In the genomic region with DNA sequence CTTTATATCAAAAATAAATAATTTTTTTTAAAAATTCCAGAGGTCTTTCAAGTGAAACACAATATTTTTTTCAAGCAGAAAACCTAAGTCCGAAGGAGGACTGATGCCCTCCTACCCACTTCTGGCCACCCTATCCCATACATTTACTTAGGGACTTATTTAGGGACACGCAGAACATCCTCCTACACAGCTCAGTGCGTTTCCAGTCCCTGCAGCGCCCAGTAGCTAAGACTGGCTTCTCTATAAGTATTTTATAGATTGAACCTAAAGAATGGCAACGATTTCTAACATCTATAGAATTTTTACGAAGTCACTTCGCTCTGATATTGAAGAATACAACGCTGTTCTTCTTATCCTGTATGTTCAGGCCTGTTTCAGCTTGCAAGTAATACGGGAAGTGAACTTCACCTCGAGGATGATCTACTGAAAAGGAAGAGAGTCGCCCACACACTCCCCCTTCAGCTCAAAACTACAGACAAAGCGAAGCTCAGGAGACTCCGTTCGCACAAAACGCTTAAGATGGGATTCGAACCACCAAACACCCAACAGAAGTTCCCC, we compare ENCODE assay signal across 8 cellular contexts. TPM values are rescaled to one million over a fixed set of nuclear protein-coding genes. Genes with fewer than 3 reads are reported as not detected.
A peak's percentile ranks its signal among the peaks of the same experiment; 100 is the strongest.
DNase-seq lines count a peak whose midpoint lies in the region; ATAC-seq, FAIRE-seq and TF ChIP-seq lines count a peak whose summit lies in the region.

No MANE protein-coding gene starts in this region.

- peaks cover 21% of the 10 kb centered on the region for H3K4me1 ChIP-seq in OCI-LY7 (ENCODE audit: insufficient read depth, low read length, poor library complexity, severe bottlenecking)
- H3K4me1 ChIP-seq in endothelial cell of umbilical vein (ENCODE audit: control insufficient read depth, extremely low read depth, insufficient read depth, low read length), result peaks cover 12% of the 10 kb centered on the region
- H3K4me1 ChIP-seq in parathyroid adenoma, result no peaks in the 10 kb centered on the region

- peak overlapping the region; percentile 71; the same call in 1 of the 2 replicates for H2AFZ ChIP-seq in OCI-LY7 (ENCODE audit: low read length)
- H2AFZ ChIP-seq in endothelial cell of umbilical vein (ENCODE audit: low read depth, low read length), result peak overlapping the region; percentile 90
- peak overlapping the region; percentile 90 for H2AFZ ChIP-seq in parathyroid adenoma

- H3K27ac ChIP-seq in OCI-LY7 (ENCODE audit: low read depth, low read length, poor library complexity, severe bottlenecking), result peak overlapping the region; percentile 83
- peak overlapping the region; percentile 51 for H3K27ac ChIP-seq in endothelial cell of umbilical vein (ENCODE audit: insufficient read depth, low read depth, low read length)
- no peak overlapping the region for H3K27ac ChIP-seq in parathyroid adenoma

- H3K79me2 ChIP-seq in OCI-LY7 (ENCODE audit: insufficient read depth, low read depth, low read length), result peaks cover 59% of the 10 kb centered on the region
- peaks cover 13% of the 10 kb centered on the region for H3K79me2 ChIP-seq in endothelial cell of umbilical vein (ENCODE audit: control insufficient read depth, insufficient read depth, low read length)
- H3K79me2 ChIP-seq in parathyroid adenoma, result no peaks in the 10 kb centered on the region

- intact Hi-C loops in OCI-LY7 (cut with micrococcal nuclease; ENCODE audit: unreplicated experiment), result loop anchor here (2.0 to 10.0 kb wide), 2 partner anchors 82 to 524 kb away; a partner anchor contains a TSS
- intact Hi-C loops in endothelial cell of umbilical vein (cut with micrococcal nuclease), result loop anchor here (10.0 kb wide), 1 partner anchor 884 kb away; no protein-coding TSS in a partner anchor

- no peak for TF ChIP-seq POLR2A in endothelial cell of umbilical vein (IDR thresholded peaks at IDR 0.05; ENCODE audit: low read depth, low read length)

- dilution Hi-C loops in endothelial cell of umbilical vein (cut with MboI; ENCODE audit: extremely low pct_ligation_motif_present, low sequenced_read_pairs), result no loop called here

- H3K36me3 ChIP-seq in GM06990 (ENCODE audit: control insufficient read depth, insufficient read depth, low read length) (peaks cover 1% of the 10 kb centered on the region; the same call in 1 of the 2 replicates), OCI-LY7 (ENCODE audit: insufficient read depth, low read length) (peaks cover 46% of the 10 kb centered on the region), endothelial cell of umbilical vein (ENCODE audit: control insufficient read depth in 2 of 2, extremely low read depth in 1 of 2, insufficient read depth in 2 of 2, low read length in 2 of 2) (peaks cover 4 to 8% of the 10 kb centered on the region in 2 experiments), parathyroid adenoma (ENCODE audit: control insufficient read depth, insufficient read depth, low read length) (no peaks in the 10 kb centered on the region)

- no peak for TF ChIP-seq CTCF in GM06990 (IDR thresholded peaks at IDR 0.05; ENCODE audit: insufficient read depth, low read length, poor library complexity, severe bottlenecking)
- no peak; the same call in 1 of the 2 replicates for TF ChIP-seq CTCF in OCI-LY7 (conservative IDR thresholded peaks at IDR 0.05; ENCODE audit: low read length)
- TF ChIP-seq CTCF in endothelial cell of umbilical vein (IDR thresholded peaks at IDR 0.05; ENCODE audit: extremely low read depth in 1 of 2, insufficient read depth in 1 of 2, low read depth in 1 of 2, low read length in 2 of 2), result no peak
- TF ChIP-seq CTCF in parathyroid adenoma (IDR thresholded peaks at IDR 0.05), result no peak

- H3K9ac ChIP-seq in endothelial cell of umbilical vein (replicated peaks; ENCODE audit: extremely low read depth, insufficient read depth, low read length) (peak overlapping the region; percentile 80), parathyroid adenoma (no peak overlapping the region)

- POLR2A ChIA-PET in OCI-LY7 (lab: Charles Lee), result interaction anchor here (0.7 to 1.1 kb wide), 3 partner anchors 19 to 50 kb away, joined by 3 to 9 read pairs (median 6); no protein-coding TSS in a partner anchor
- POLR2A ChIA-PET in endothelial cell of umbilical vein (lab: Charles Lee), result no interaction called here

- H3K4me2 ChIP-seq in OCI-LY7 (ENCODE audit: low read length) (peak overlapping the region; percentile 83), endothelial cell of umbilical vein (ENCODE audit: insufficient read depth, low read length) (peak overlapping the region; percentile 96), parathyroid adenoma (ENCODE audit: low read length) (peak overlapping the region; percentile 90)

- peak overlapping the region; percentile 69 for H3K4me3 ChIP-seq in GM06990 (replicated peaks; ENCODE audit: low read depth, low read length)
- peak overlapping the region; percentile 78 for H3K4me3 ChIP-seq in OCI-LY7 (ENCODE audit: low read depth, low read length, poor library complexity, severe bottlenecking)
- peak overlapping the region; percentile 54 to 87 (median 75) for H3K4me3 ChIP-seq in endothelial cell of umbilical vein (replicated peaks in 1 of 3; ENCODE audit: insufficient read depth in 1 of 3, low read depth in 1 of 3, low read length in 3 of 3)
- H3K4me3 ChIP-seq in parathyroid adenoma (ENCODE audit: low read depth, low read length), result peak overlapping the region; percentile 100

- H3K9me2 ChIP-seq in OCI-LY7 (ENCODE audit: insufficient read depth, low read length), result no peaks in the 10 kb centered on the region

- no peak for FAIRE-seq in endothelial cell of umbilical vein (lab: Jason Lieb, UNC)

- H3K9me1 ChIP-seq in endothelial cell of umbilical vein (replicated peaks; ENCODE audit: control insufficient read depth, extremely low read depth, insufficient read depth, low read length), result no peaks in the 10 kb centered on the region

- H3K9me3 ChIP-seq in OCI-LY7 (ENCODE audit: low read length) (no peaks in the 10 kb centered on the region), endothelial cell of umbilical vein (replicated peaks; ENCODE audit: control insufficient read depth, insufficient read depth, low read length) (no peaks in the 10 kb centered on the region), parathyroid adenoma (ENCODE audit: control insufficient read depth, low read length) (no peaks in the 10 kb centered on the region)

- CTCF ChIA-PET in OCI-LY7 (lab: Charles Lee; ENCODE audit: unreplicated experiment), result no interaction called here
- CTCF ChIA-PET in endothelial cell of umbilical vein (lab: Charles Lee), result interaction anchor here (1.0 to 1.5 kb wide), 5 partner anchors 10 to 141 kb away, joined by 3 to 5 read pairs (median 3); a partner anchor contains a TSS

- no peak for ATAC-seq in GM18873 (IDR thresholded peaks at IDR 0.05; ENCODE audit: low FRiP score, unreplicated experiment)
- no peak for ATAC-seq in GM19324 (IDR thresholded peaks at IDR 0.05; ENCODE audit: low FRiP score, unreplicated experiment)
- ATAC-seq in GM19035 (IDR thresholded peaks at IDR 0.05; ENCODE audit: unreplicated experiment), result no peak

- H4K20me1 ChIP-seq in OCI-LY7 (ENCODE audit: insufficient read depth, low read length), result peaks cover under 1% of the 10 kb centered on the region; the same call in 1 of the 2 replicates
- H4K20me1 ChIP-seq in endothelial cell of umbilical vein (replicated peaks; ENCODE audit: control insufficient read depth, extremely low read depth, insufficient read depth, low read length), result no peaks in the 10 kb centered on the region

- H3K27me3 ChIP-seq in GM06990 (replicated peaks; ENCODE audit: control insufficient read depth, insufficient read depth, low read length) (no peaks in the 10 kb centered on the region), endothelial cell of umbilical vein (ENCODE audit: control insufficient read depth in 2 of 2, insufficient read depth in 2 of 2, low read length in 2 of 2) (no peaks in the 10 kb centered on the region), parathyroid adenoma (ENCODE audit: control insufficient read depth, insufficient read depth, low read length) (no peaks in the 10 kb centered on the region)

- DNase-seq in GM06990 (ENCODE audit: extremely low read depth, insufficient read length) (no peak), OCI-LY7 (ENCODE audit: low spot score) (no peak), endothelial cell of umbilical vein (ENCODE audit: low read depth, low spot score) (no peak)
- DNase-seq in stimulated activated CD4-positive, alpha-beta T cell treated with anti-CD3 and anti-CD28 coated beads, Interleukin-12 subunit alpha, Interleukin-12 subunit beta, amount 100 ng/mL, for 4 hours, result no peak

- BruUV-seq in OCI-LY7 (replicated peaks; lab: Mats Ljungman, UMichigan) (TSS peak; percentile 87), endothelial cell of umbilical vein (replicated peaks; lab: Mats Ljungman, UMichigan) (no TSS peak)

RNA-seq across cellular contexts. Expression of a gene that starts 0.3 kb away (rescaled TPM):
- total RNA-seq in OCI-LY7 (2014; rRNA removed; shearing (Covaris generic)), result 49.3 and 53.3 TPM in 2 replicates
- total RNA-seq in OCI-LY7 (2022), result 77.4 and 82.7 TPM in 2 replicates
- 24.6 and 27.4 TPM in 2 replicates for total RNA-seq in endothelial cell of umbilical vein
- polyA plus RNA-seq in endothelial cell of umbilical vein, result 24.9 and 31.8 TPM in 2 replicates
- 26.5 and 28.2 TPM in 2 replicates for polyA plus RNA-seq in endothelial cell of umbilical vein (2011; cell fraction: cytosol; rRNA removed)
- polyA plus RNA-seq in endothelial cell of umbilical vein (2011; cell fraction: nucleus; rRNA removed), result 48.2 TPM in 2 replicates
- 12.9 and 14.9 TPM in 2 replicates for polyA plus RNA-seq in endothelial cell of umbilical vein (2012)
- polyA minus RNA-seq in endothelial cell of umbilical vein, result 14.6 and 15.2 TPM in 2 replicates
- polyA minus RNA-seq in endothelial cell of umbilical vein (2011; cell fraction: cytosol; rRNA and poly(A)+ RNA removed), result 32.1 TPM
- polyA minus RNA-seq in endothelial cell of umbilical vein (2011; cell fraction: nucleus; rRNA and poly(A)+ RNA removed), result 9.8 and 13.7 TPM in 2 replicates

RNA-seq across cellular contexts. Expression of a gene that starts 0.6 kb away (rescaled TPM):
- 16.6 and 23.4 TPM in 2 replicates for total RNA-seq in OCI-LY7 (2014; rRNA removed; shearing (Covaris generic))
- total RNA-seq in OCI-LY7 (2022), result 17.2 and 17.6 TPM in 2 replicates
- 14.1 and 20.3 TPM in 2 replicates for total RNA-seq in endothelial cell of umbilical vein
- 13.8 and 18.4 TPM in 2 replicates for polyA plus RNA-seq in endothelial cell of umbilical vein
- 16.9 and 21.1 TPM in 2 replicates for polyA plus RNA-seq in endothelial cell of umbilical vein (2011; cell fraction: cytosol; rRNA removed)
- 4.1 and 4.5 TPM in 2 replicates for polyA plus RNA-seq in endothelial cell of umbilical vein (2011; cell fraction: nucleus; rRNA removed)
- polyA plus RNA-seq in endothelial cell of umbilical vein (2012), result 14.0 and 16.5 TPM in 2 replicates
- polyA minus RNA-seq in endothelial cell of umbilical vein, result 5.9 and 6.8 TPM in 2 replicates
- polyA minus RNA-seq in endothelial cell of umbilical vein (2011; cell fraction: cytosol; rRNA and poly(A)+ RNA removed), result 3.2 TPM
- polyA minus RNA-seq in endothelial cell of umbilical vein (2011; cell fraction: nucleus; rRNA and poly(A)+ RNA removed), result 3.7 and 4.8 TPM in 2 replicates

RNA-seq across cellular contexts. Expression of a gene that starts 31.2 kb away (rescaled TPM):
- 19.5 and 21.4 TPM in 2 replicates for total RNA-seq in OCI-LY7 (2014; rRNA removed; shearing (Covaris generic))
- total RNA-seq in OCI-LY7 (2022), result 32.9 and 34.1 TPM in 2 replicates
- total RNA-seq in endothelial cell of umbilical vein, result 22.8 and 23.3 TPM in 2 replicates
- polyA plus RNA-seq in endothelial cell of umbilical vein, result 4.2 and 5.5 TPM in 2 replicates
- polyA plus RNA-seq in endothelial cell of umbilical vein (2011; cell fraction: cytosol; rRNA removed), result 7.4 and 7.6 TPM in 2 replicates
- 4.8 and 8.4 TPM in 2 replicates for polyA plus RNA-seq in endothelial cell of umbilical vein (2011; cell fraction: nucleus; rRNA removed)
- polyA plus RNA-seq in endothelial cell of umbilical vein (2012), result 11.6 and 16.1 TPM in 2 replicates
- 9.0 and 10.3 TPM in 2 replicates for polyA minus RNA-seq in endothelial cell of umbilical vein
- 17.9 TPM for polyA minus RNA-seq in endothelial cell of umbilical vein (2011; cell fraction: cytosol; rRNA and poly(A)+ RNA removed)
- polyA minus RNA-seq in endothelial cell of umbilical vein (2011; cell fraction: nucleus; rRNA and poly(A)+ RNA removed), result 4.3 and 7.1 TPM in 2 replicates

RNA-seq across cellular contexts. Expression of a gene that starts 59.1 kb away (rescaled TPM):
- total RNA-seq in OCI-LY7 (2014; rRNA removed; shearing (Covaris generic)), result 35.2 and 35.8 TPM in 2 replicates
- total RNA-seq in OCI-LY7 (2022) (118 and 144 TPM in 2 replicates), endothelial cell of umbilical vein (90.4 and 103 TPM in 2 replicates)
- 99.5 and 102 TPM in 2 replicates for polyA plus RNA-seq in endothelial cell of umbilical vein
- 105 and 107 TPM in 2 replicates for polyA plus RNA-seq in endothelial cell of umbilical vein (2011; cell fraction: cytosol; rRNA removed)
- polyA plus RNA-seq in endothelial cell of umbilical vein (2011; cell fraction: nucleus; rRNA removed), result 132 and 145 TPM in 2 replicates
- polyA plus RNA-seq in endothelial cell of umbilical vein (2012), result 68.4 and 69.3 TPM in 2 replicates
- 170 and 177 TPM in 2 replicates for polyA minus RNA-seq in endothelial cell of umbilical vein
- 77.8 TPM for polyA minus RNA-seq in endothelial cell of umbilical vein (2011; cell fraction: cytosol; rRNA and poly(A)+ RNA removed)
- polyA minus RNA-seq in endothelial cell of umbilical vein (2011; cell fraction: nucleus; rRNA and poly(A)+ RNA removed), result 80.1 and 92.0 TPM in 2 replicates
